In the genomic region with DNA sequence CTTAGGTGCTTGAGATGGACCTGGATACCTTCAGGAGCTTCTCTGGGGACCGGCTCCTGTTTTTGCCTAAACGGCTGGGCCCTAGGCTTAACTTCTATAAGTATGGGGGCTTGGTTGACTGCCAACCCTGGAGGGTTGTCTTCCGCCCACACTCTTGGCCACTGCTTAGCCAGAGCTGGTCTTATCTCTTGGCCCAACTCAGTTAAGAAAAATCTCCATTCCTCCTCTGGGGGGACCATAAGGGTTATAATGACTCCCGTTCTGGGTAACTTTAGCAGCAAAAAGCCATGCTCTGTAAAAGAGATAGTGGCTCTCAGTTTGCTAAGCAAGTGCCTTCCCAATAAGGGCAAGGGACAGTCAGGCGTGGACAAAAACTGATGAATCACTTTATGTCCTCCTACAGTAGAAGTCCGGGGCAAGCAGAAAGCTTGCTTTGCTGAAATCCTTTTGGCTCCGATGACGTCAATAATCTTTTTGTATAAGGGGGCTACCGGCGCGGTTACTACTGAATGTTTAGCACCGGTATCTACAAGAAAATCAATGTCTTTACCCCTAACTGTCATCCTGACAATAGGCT, we compare ENCODE assay signal across 1 cellular context.
TF ChIP-seq lines count a peak whose summit lies in the region.
"Not testable (repeated sequence)": the region's sequence is repeated elsewhere in the genome, so short reads cannot be mapped to it uniquely, and the experiment has no call there.

No MANE protein-coding gene starts in this region.

TF ChIP-seq in K562, 482 proteins besides CTCF, POLR2A, EP300 and RAD21 (continued from another document):
- TF ChIP-seq, protein P1, sequence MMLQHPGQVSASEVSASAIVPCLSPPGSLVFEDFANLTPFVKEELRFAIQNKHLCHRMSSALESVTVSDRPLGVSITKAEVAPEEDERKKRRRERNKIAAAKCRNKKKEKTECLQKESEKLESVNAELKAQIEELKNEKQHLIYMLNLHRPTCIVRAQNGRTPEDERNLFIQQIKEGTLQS (IDR thresholded peaks at IDR 0.05), result peak; percentile 80
- TF ChIP-seq, protein P1 (CRISPR knock-in tag; conservative IDR thresholded peaks at IDR 0.05), result not testable (repeated sequence)
- TF ChIP-seq GATA2 (CRISPR knock-in tag; IDR thresholded peaks at IDR 0.05), result peak; percentile 35; the same call in 1 of the 2 replicates
- peak; percentile 33 for TF ChIP-seq CBFA2T3 (IDR thresholded peaks at IDR 0.05)
- peak; percentile 74 for TF ChIP-seq ZNF316 (IDR thresholded peaks at IDR 0.05)
- TF ChIP-seq KDM1A (IDR thresholded peaks at IDR 0.05), result 0 out of 4 replicates have a peak, but pooled peaks of 1 of the 2 experiments have one; percentile 34
- peak; percentile 57 for TF ChIP-seq DPF2 (IDR thresholded peaks at IDR 0.05)
- TF ChIP-seq, protein P2, sequence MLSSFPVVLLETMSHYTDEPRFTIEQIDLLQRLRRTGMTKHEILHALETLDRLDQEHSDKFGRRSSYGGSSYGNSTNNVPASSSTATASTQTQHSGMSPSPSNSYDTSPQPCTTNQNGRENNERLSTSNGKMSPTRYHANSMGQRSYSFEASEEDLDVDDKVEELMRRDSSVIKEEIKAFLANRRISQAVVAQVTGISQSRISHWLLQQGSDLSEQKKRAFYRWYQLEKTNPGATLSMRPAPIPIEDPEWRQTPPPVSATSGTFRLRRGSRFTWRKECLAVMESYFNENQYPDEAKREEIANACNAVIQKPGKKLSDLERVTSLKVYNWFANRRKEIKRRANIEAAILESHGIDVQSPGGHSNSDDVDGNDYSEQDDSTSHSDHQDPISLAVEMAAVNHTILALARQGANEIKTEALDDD (IDR thresholded peaks at IDR 0.05), result peak; percentile 71
- TF ChIP-seq MAFG (tag; conservative IDR thresholded peaks at IDR 0.05), result peak; percentile 73
- peak in 1 of 2 experiments; percentile 80; a peak in 1 of 4 replicates for TF ChIP-seq SRF (CRISPR knock-in tag; IDR thresholded peaks at IDR 0.05)
